9 cellular contexts compared by ENCODE assay signal in the genomic region with DNA sequence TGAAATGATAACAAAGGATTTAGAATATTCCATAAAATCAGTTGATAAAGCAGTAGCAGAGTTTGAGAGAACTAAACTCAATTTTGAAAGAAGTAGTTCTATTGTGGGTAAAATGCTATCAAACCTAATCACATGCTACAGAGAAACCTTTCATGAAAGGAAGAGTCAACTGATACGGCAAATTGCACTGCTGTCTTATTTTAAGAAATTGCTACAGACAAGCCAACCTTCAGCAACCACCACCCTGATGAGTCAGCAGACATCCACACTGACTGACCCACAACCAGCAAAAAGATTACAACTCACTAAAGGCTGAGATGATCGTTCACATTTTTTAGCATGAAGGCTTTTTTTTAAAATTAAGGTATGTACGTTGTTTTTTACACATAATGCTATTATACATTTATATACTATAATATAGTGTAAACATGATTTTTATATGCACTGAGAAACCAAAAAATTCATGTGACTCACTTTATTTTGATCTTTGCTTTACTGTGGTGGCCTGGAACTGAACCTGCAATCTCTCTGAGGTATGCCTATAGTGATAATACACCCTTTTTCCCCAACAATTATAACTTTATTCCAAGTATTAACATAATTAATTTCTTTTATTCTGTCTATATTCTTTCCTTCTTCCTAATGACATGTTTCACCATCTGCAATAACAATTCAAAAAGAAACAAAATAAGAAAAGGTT.
DNase-seq lines count a peak whose midpoint lies in the region; ATAC-seq and TF ChIP-seq lines count a peak whose summit lies in the region.
"Had no signal": no experiment of that assay in that cellular context is flagged by ENCODE, and none has a peak within 500 bp of the region (broad histone marks: within the 10 kb centered on the region; RNA-seq: fewer than 3 reads in every experiment).

No MANE protein-coding gene starts in this region.

- DNase-seq in MG63 (peak; percentile 41), astrocyte of the hippocampus (ENCODE audit: low read depth, low spot score) (peak; percentile 69), osteoblast (ENCODE audit: insufficient read length, low spot score, missing footprints) (peak; percentile 26), RPMI8226 (no peak), HEK293T (ENCODE audit: extremely low spot score) (no peak)
- DNase-seq: activated CD4-positive, alpha-beta T cell treated with anti-CD3 and anti-CD28 coated beads for 1 hour; effector CD8-positive, alpha-beta T cell had no signal

- no peaks in the 10 kb centered on the region for H3K9me3 ChIP-seq in MG63
- no peaks in the 10 kb centered on the region for H3K9me3 ChIP-seq in osteoblast (ENCODE audit: low read depth, low read length)

- no peaks in the 10 kb centered on the region for H3K27me3 ChIP-seq in MG63
- no peaks in the 10 kb centered on the region for H3K27me3 ChIP-seq in osteoblast (ENCODE audit: insufficient read depth, low read length)

- H3K79me2 ChIP-seq in osteoblast (ENCODE audit: insufficient read depth, low read length), result peaks cover 3% of the 10 kb centered on the region

- no peaks in the 10 kb centered on the region for H4K20me1 ChIP-seq in osteoblast (ENCODE audit: insufficient read depth, low read length)

- H3K4me1 ChIP-seq in osteoblast (ENCODE audit: insufficient read depth, low read length), result peaks cover 18% of the 10 kb centered on the region

- no peak overlapping the region for H2AFZ ChIP-seq in osteoblast (ENCODE audit: low read length)

- ATAC-seq in GM19351 (IDR thresholded peaks at IDR 0.05; ENCODE audit: unreplicated experiment) (peak; percentile 54), GM19467 (IDR thresholded peaks at IDR 0.05; ENCODE audit: unreplicated experiment) (no peak)

- peak overlapping the region; percentile 62 for H3K4me2 ChIP-seq in osteoblast (ENCODE audit: insufficient read depth, low read length)

- CTCF ChIA-PET in HEK293T (lab: Yijun Ruan, JAX), result no interaction called here

- no peaks in the 10 kb centered on the region for H3K36me3 ChIP-seq in MG63
- no peaks in the 10 kb centered on the region for H3K36me3 ChIP-seq in osteoblast (ENCODE audit: insufficient read depth, low read length)

- peak overlapping the region; percentile 33 for H3K27ac ChIP-seq in osteoblast (ENCODE audit: low read depth, low read length)

- POLR2A ChIA-PET in HEK293T (lab: Yijun Ruan, JAX), result no interaction called here

- no peak overlapping the region for H3K4me3 ChIP-seq in MG63
- no peak overlapping the region for H3K4me3 ChIP-seq in osteoblast (ENCODE audit: insufficient read depth, low read length)

- no peak for TF ChIP-seq CTCF in osteoblast (IDR thresholded peaks at IDR 0.05; ENCODE audit: extremely low read depth, low read depth, low read length)

TF ChIP-seq in HEK293T, 16 proteins besides CTCF, POLR2A, EP300 and RAD21:
- no peak for TF ChIP-seq HDGF (IDR thresholded peaks at IDR 0.05; ENCODE audit: borderline replicate concordance)
- TF ChIP-seq BHLHE40 (IDR thresholded peaks at IDR 0.05; ENCODE audit: borderline replicate concordance), result no peak
- TF ChIP-seq TARDBP (IDR thresholded peaks at IDR 0.05), result no peak
- TF ChIP-seq SUZ12 (IDR thresholded peaks at IDR 0.05), result no peak
- no peak for TF ChIP-seq ARNT (IDR thresholded peaks at IDR 0.05)
- no peak for TF ChIP-seq ELF4 (IDR thresholded peaks at IDR 0.05)
- no peak for TF ChIP-seq L3MBTL2 (conservative IDR thresholded peaks at IDR 0.05)
TF ChIP-seq in HEK293T: peak in this region for 0.

Comparison
In these comparisons a context has a peak if more than half of its experiments do, and no peak if none do; other contexts are left out.
1. DNase-seq: peak in MG63 (single experiment), astrocyte of the hippocampus (single experiment) and osteoblast (single experiment); none in RPMI8226 (single experiment) and HEK293T (single experiment).